ENCODE assay signal across 23 cellular contexts in genomic region chr16:83964684-83965443, GRCh38. TPM values are rescaled to one million over a fixed set of nuclear protein-coding genes. Genes with fewer than 3 reads are reported as not detected.
"Had no signal": no experiment of that assay in that cellular context is flagged by ENCODE, and none has a peak within 500 bp of the region (broad histone marks: within the 10 kb centered on the region; RNA-seq: fewer than 3 reads in every experiment).

No MANE protein-coding gene starts in this region.

- H3K9me3 ChIP-seq: heart right ventricle, neutrophil, pancreas, sigmoid colon, upper lobe of right lung had no signal

- H3K27ac ChIP-seq: neutrophil, pancreas, sigmoid colon, upper lobe of right lung had no signal

- H3K4me1 Mint-ChIP-seq: activated naive CD8-positive, alpha-beta T cell treated with anti-CD3 and anti-CD28 coated beads for 36 hours had no signal

- DNase-seq: activated B cell treated with CpG ODN at 0.5 μM for 24 hours; activated CD4-positive, alpha-beta T cell treated with anti-CD3 and anti-CD28 coated beads for 4 hours; activated CD4-positive, alpha-beta T cell treated with anti-CD3 and anti-CD28 coated beads, Interleukin-2, amount 50 U/mL, for 48 hours; activated naive CD4-positive, alpha-beta T cell treated with Interleukin-2 at 50 U/mL for 16 hours; activated naive CD8-positive, alpha-beta T cell treated with anti-CD3 and anti-CD28 coated beads for 36 hours; activated T-cell treated with anti-CD3 and anti-CD28 coated beads, Interleukin-2, amount 50 U/mL, for 48 hours; erythroblast; foreskin fibroblast; heart right ventricle; islet precursor cell; mammary epithelial cell; naive thymus-derived CD8-positive, alpha-beta T cell; sigmoid colon; stimulated activated CD4-positive, alpha-beta T cell treated with anti-CD3 and anti-CD28 coated beads, Interleukin-15, amount 100 ng/mL, for 24 hours; stimulated activated naive B cell treated with anti-CD40 and anti-IgM and Interleukin-4, amounts not matched to agents 10 μg/mL and 1 μg/mL and 100 μg/mL, for 72 hours; T1000; upper lobe of right lung had no signal

- H3K27ac Mint-ChIP-seq: activated B cell treated with CpG ODN at 0.5 μM for 24 hours; activated naive CD8-positive, alpha-beta T cell treated with anti-CD3 and anti-CD28 coated beads for 36 hours; mesothelial cell of epicardium; naive thymus-derived CD8-positive, alpha-beta T cell; stimulated activated naive B cell treated with anti-CD40 and anti-IgM and Interleukin-4, amounts not matched to agents 10 μg/mL and 1 μg/mL and 100 μg/mL, for 72 hours; T-helper 1 cell treated with Interleukin-12 subunit alpha and Interleukin-12 subunit beta and Interleukin-4 antibody, amounts not matched to agents 30 μg/mL and 1 μg/mL, for 36 hours had no signal

- H3K4me1 ChIP-seq: pancreas, upper lobe of right lung had no signal

- H3K27me3 ChIP-seq: pancreas had no signal

- H3K4me3 Mint-ChIP-seq: activated B cell treated with CpG ODN at 0.5 μM for 24 hours; activated naive CD8-positive, alpha-beta T cell treated with anti-CD3 and anti-CD28 coated beads for 36 hours; mesothelial cell of epicardium; naive thymus-derived CD8-positive, alpha-beta T cell; stimulated activated naive B cell treated with anti-CD40 and anti-IgM and Interleukin-4, amounts not matched to agents 10 μg/mL and 1 μg/mL and 100 μg/mL, for 72 hours; T-helper 1 cell treated with Interleukin-12 subunit alpha and Interleukin-12 subunit beta and Interleukin-4 antibody, amounts not matched to agents 30 μg/mL and 1 μg/mL, for 36 hours had no signal

- ATAC-seq: naive thymus-derived CD8-positive, alpha-beta T cell; pancreas; stimulated activated naive B cell treated with anti-CD40 and anti-IgM and Interleukin-4, amounts not matched to agents 10 μg/mL and 1 μg/mL and 100 μg/mL, for 72 hours; upper lobe of right lung had no signal

- H3K9me3 Mint-ChIP-seq: activated B cell treated with CpG ODN at 0.5 μM for 24 hours; activated naive CD8-positive, alpha-beta T cell treated with anti-CD3 and anti-CD28 coated beads for 36 hours; mesothelial cell of epicardium; stimulated activated naive B cell treated with anti-CD40 and anti-IgM and Interleukin-4, amounts not matched to agents 10 μg/mL and 1 μg/mL and 100 μg/mL, for 72 hours; T-helper 1 cell treated with Interleukin-12 subunit alpha and Interleukin-12 subunit beta and Interleukin-4 antibody, amounts not matched to agents 30 μg/mL and 1 μg/mL, for 36 hours had no signal

- H3K4me3 ChIP-seq: heart right ventricle, pancreas, sigmoid colon, smooth muscle cell, upper lobe of right lung had no signal

- H3K36me3 Mint-ChIP-seq: activated naive CD8-positive, alpha-beta T cell treated with anti-CD3 and anti-CD28 coated beads for 36 hours; mesothelial cell of epicardium had no signal

RNA-seq across cellular contexts. Expression of gene NECAB2, which starts 3.2 kb away (rescaled TPM):
- total RNA-seq: activated B cell treated with CpG ODN at 0.5 μM for 24 hours; activated naive CD8-positive, alpha-beta T cell treated with anti-CD3 and anti-CD28 coated beads for 36 hours; naive thymus-derived CD8-positive, alpha-beta T cell; upper lobe of right lung had no signal
- polyA plus RNA-seq: naive thymus-derived CD8-positive, alpha-beta T cell had no signal

RNA-seq across cellular contexts. Expression of gene OSGIN1, which starts 11.8 kb away (rescaled TPM):
- total RNA-seq: cerebellum had no signal
